In genomic region chr1:52771384-52771783, GRCh38 we compare ENCODE assay signal across 2 cellular contexts.
TF ChIP-seq lines count a peak whose summit lies in the region.

No MANE protein-coding gene starts in this region.

TF ChIP-seq in HepG2, 621 proteins besides CTCF, POLR2A, EP300 and RAD21:
- TF ChIP-seq SCMH1 (CRISPR knock-in tag; IDR thresholded peaks at IDR 0.05; ENCODE audit: borderline replicate concordance), result no peak
- TF ChIP-seq HMG20A (CRISPR knock-in tag; IDR thresholded peaks at IDR 0.05; ENCODE audit: borderline replicate concordance), result no peak
- no peak for TF ChIP-seq PHF5A (CRISPR knock-in tag; IDR thresholded peaks at IDR 0.05; ENCODE audit: low read depth, unreplicated experiment)
- no peak for TF ChIP-seq PITX1 (CRISPR knock-in tag; IDR thresholded peaks at IDR 0.05)
- TF ChIP-seq ATF7-NPFF (CRISPR knock-in tag; IDR thresholded peaks at IDR 0.05; ENCODE audit: low read depth), result no peak
- TF ChIP-seq POGK (CRISPR knock-in tag; conservative IDR thresholded peaks at IDR 0.05), result no peak
- no peak for TF ChIP-seq TGIF2 (CRISPR knock-in tag; IDR thresholded peaks at IDR 0.05)
- TF ChIP-seq IRX3 (CRISPR knock-in tag; IDR thresholded peaks at IDR 0.05; ENCODE audit: borderline replicate concordance, low read depth), result no peak
- TF ChIP-seq PHB2 (IDR thresholded peaks at IDR 0.05; ENCODE audit: partially characterized antibody), result no peak
- no peak for TF ChIP-seq ADNP (CRISPR knock-in tag; IDR thresholded peaks at IDR 0.05)
- TF ChIP-seq ZNF12 (CRISPR knock-in tag; IDR thresholded peaks at IDR 0.05), result no peak
- TF ChIP-seq HNRNPK (IDR thresholded peaks at IDR 0.05; ENCODE audit: low read depth, low read length, poor library complexity, severe bottlenecking), result no peak

TF ChIP-seq in GM12878, 131 proteins besides CTCF, POLR2A, EP300 and RAD21:
- TF ChIP-seq ATF3 (IDR thresholded peaks at IDR 0.05; ENCODE audit: borderline replicate concordance, extremely low read depth, low read depth, low read length) (no peak), HDAC6 (IDR thresholded peaks at IDR 0.05; ENCODE audit: unreplicated experiment) (no peak), HDAC2 (IDR thresholded peaks at IDR 0.05) (no peak), KAT2A (conservative IDR thresholded peaks at IDR 0.05; ENCODE audit: control insufficient read depth, low read depth, low read length) (no peak), ZNF274 (IDR thresholded peaks at IDR 0.05; ENCODE audit: insufficient read depth, insufficient read length) (no peak), TARDBP (IDR thresholded peaks at IDR 0.05; ENCODE audit: borderline replicate concordance) (no peak), E2F4 (IDR thresholded peaks at IDR 0.05; ENCODE audit: low read depth, low read length) (no peak)
